In the genomic region with DNA sequence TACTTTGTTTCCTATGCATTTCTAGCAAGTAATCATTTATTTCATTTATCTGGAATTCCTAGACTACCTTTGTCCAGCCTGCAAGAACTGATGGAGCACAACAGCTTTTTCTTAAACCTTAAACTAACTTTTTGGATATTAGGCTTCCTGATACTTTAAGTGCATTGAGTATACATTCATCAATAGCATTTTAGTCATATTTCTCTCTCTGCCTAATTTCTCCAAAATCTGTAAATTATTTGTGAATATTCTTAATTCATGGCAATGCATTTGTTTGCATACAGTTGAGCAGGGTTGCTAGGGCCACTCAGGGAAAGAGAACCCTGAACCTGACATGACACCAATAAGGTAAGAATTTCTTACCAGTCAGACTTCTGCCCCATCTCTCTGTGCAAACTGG, we compare ENCODE assay signal across 10 cellular contexts. TPM values are rescaled to one million over a fixed set of nuclear protein-coding genes. Genes with fewer than 3 reads are reported as not detected.
"Had no signal": no experiment of that assay in that cellular context is flagged by ENCODE, and none has a peak within 500 bp of the region (broad histone marks: within the 10 kb centered on the region; RNA-seq: fewer than 3 reads in every experiment).

No MANE protein-coding gene starts in this region.

- H3K4me3 ChIP-seq: GM23248, HAP-1 had no signal

- H3K27ac Mint-ChIP-seq: IgD-negative memory B cell had no signal

- H2AFZ ChIP-seq: GM23248 had no signal

- H3K9ac ChIP-seq: GM23248 had no signal

- FAIRE-seq: HepG2 had no signal

- DNase-seq: GM23248, GOT3, H7, KG1 had no signal

- H3K9me3 ChIP-seq: HAP-1 had no signal

- H3K27ac ChIP-seq: GM23248, HL-60 had no signal

- ATAC-seq: HCT116, HepG2 had no signal

- H3K36me3 ChIP-seq: HAP-1 had no signal

RNA-seq across cellular contexts. Expression of a gene that starts 29.1 kb away (rescaled TPM):
- total RNA-seq: GM23248, HepG2, HT1080 had no signal
- polyA plus RNA-seq: HepG2, IgD-negative memory B cell had no signal
